In the genomic region with DNA sequence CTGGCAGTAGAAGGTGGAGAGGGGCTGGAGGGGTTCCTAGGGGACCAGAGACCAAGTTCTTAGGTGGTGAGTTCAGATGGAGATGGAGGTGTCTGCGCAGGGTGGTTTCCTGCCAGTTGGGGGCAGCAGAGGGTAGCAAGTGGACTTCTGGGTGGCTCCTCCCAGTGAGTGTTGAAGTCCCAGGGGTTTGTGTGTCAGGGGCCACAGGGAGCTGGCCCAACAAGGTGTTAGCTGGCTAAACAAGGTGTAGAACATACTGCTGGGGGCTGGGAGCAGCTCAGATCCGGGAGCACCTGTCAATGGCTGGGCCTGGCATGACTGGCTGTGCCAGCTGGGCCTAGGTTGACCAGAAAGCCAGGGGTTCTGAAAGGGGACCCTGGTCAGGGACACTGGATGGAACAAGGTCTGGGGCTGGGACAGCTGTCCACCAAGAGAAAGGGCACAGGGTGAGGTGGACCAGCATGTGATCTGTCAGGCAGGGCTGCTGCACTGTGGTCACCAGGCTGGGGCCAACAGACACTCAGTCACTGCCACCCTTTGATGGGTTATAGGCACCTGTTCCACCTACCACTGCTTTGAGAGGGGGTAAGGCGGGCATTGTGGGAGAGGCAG, we compare ENCODE assay signal across 8 cellular contexts. TPM values are rescaled to one million over a fixed set of nuclear protein-coding genes. Genes with fewer than 3 reads are reported as not detected.
DNase-seq lines count a peak whose midpoint lies in the region; ATAC-seq and TF ChIP-seq lines count a peak whose summit lies in the region.

No MANE protein-coding gene starts in this region.

- in situ Hi-C loops in Panc1 (cut with HindIII; ENCODE audit: low pct_unique_long_range_greater_than_20kb, low sequenced_read_pairs) = no loop called here

- H3K4me3 ChIP-seq in AG04449 (ENCODE audit: low read depth, low read length) = no peak overlapping the region
- no peak overlapping the region for H3K4me3 ChIP-seq in Panc1 (ENCODE audit: low read depth in 2 of 2, low read length in 2 of 2)
- H3K4me3 ChIP-seq in cardiac muscle cell = no peak overlapping the region

- no peak overlapping the region for H3K4me3 Mint-ChIP-seq in activated naive CD8-positive, alpha-beta T cell treated with anti-CD3 and anti-CD28 coated beads for 36 hours

- peak; percentile 83 for ATAC-seq in Panc1
- ATAC-seq in HG03469 (IDR thresholded peaks at IDR 0.05; ENCODE audit: unreplicated experiment) = no peak

- no peak overlapping the region for H3K27ac ChIP-seq in Panc1 (ENCODE audit: low read length)
- H3K27ac ChIP-seq in cardiac muscle cell = no peak overlapping the region

- no peaks in the 10 kb centered on the region for H3K9me3 ChIP-seq in Panc1 (ENCODE audit: control insufficient read depth, insufficient read depth, low read depth, low read length)
- no peaks in the 10 kb centered on the region for H3K9me3 ChIP-seq in cardiac muscle cell (ENCODE audit: low read depth)

- H3K9me3 Mint-ChIP-seq in activated naive CD8-positive, alpha-beta T cell treated with anti-CD3 and anti-CD28 coated beads for 36 hours = no peaks in the 10 kb centered on the region

- DNase-seq in AG04449 (ENCODE audit: low read depth, low spot score) (no peak), HK-2 (ENCODE audit: unreplicated experiment) (peak; percentile 73), Panc1 (ENCODE audit: low read depth, low spot score) (peak; percentile 42), cardiac muscle cell (ENCODE audit: low read depth in 1 of 2, low spot score in 1 of 2) (peak; percentile 73 to 77), posterior vena cava (ENCODE audit: low spot score) (peak; percentile 89)
- DNase-seq in activated naive CD8-positive, alpha-beta T cell treated with anti-CD3 and anti-CD28 coated beads for 36 hours = peak; percentile 67

- H3K4me1 ChIP-seq in Panc1 (ENCODE audit: control insufficient read depth, insufficient read depth, low read length) = no peaks in the 10 kb centered on the region
- H3K4me1 ChIP-seq in cardiac muscle cell (ENCODE audit: low read depth) = peaks cover 10% of the 10 kb centered on the region

- TF ChIP-seq CTCF in AG04449 (IDR thresholded peaks at IDR 0.05; ENCODE audit: insufficient read depth, low read length, missing control alignments) (peak; percentile 91), GM12873 (IDR thresholded peaks at IDR 0.05; ENCODE audit: insufficient read depth, low read depth, low read length, missing control alignments) (peak; percentile 94), Panc1 (IDR thresholded peaks at IDR 0.05) (peak; percentile 87), cardiac muscle cell (IDR thresholded peaks at IDR 0.05; ENCODE audit: low read depth, low read length) (peak; percentile 95)

- H3K27me3 Mint-ChIP-seq in activated naive CD8-positive, alpha-beta T cell treated with anti-CD3 and anti-CD28 coated beads for 36 hours = peaks cover 12% of the 10 kb centered on the region

- POLR2A ChIA-PET in AG04449 (lab: Yijun Ruan, JAX) = no interaction called here
- POLR2A ChIA-PET in Panc1 (lab: Charles Lee) = no interaction called here

- intact Hi-C loops in Panc1 (cut with micrococcal nuclease; ENCODE audit: unreplicated experiment) (loop anchor here (5.0 kb wide), 1 partner anchor 305 kb away; no protein-coding TSS in a partner anchor), posterior vena cava (cut with DNase I) (loop anchor here (5.0 to 10.0 kb wide), 3 partner anchors 135 to 305 kb away; no protein-coding TSS in a partner anchor)

- no peaks in the 10 kb centered on the region for H3K36me3 ChIP-seq in Panc1 (ENCODE audit: control insufficient read depth, insufficient read depth, low read length)
- H3K36me3 ChIP-seq in cardiac muscle cell = no peaks in the 10 kb centered on the region

- H3K4me1 Mint-ChIP-seq in activated naive CD8-positive, alpha-beta T cell treated with anti-CD3 and anti-CD28 coated beads for 36 hours = no peaks in the 10 kb centered on the region

- no peaks in the 10 kb centered on the region for H3K36me3 Mint-ChIP-seq in activated naive CD8-positive, alpha-beta T cell treated with anti-CD3 and anti-CD28 coated beads for 36 hours

- H3K27me3 ChIP-seq in Panc1 (ENCODE audit: control insufficient read depth, insufficient read depth, low read length) (no peaks in the 10 kb centered on the region), cardiac muscle cell (no peaks in the 10 kb centered on the region)

- BruUV-seq in Panc1 (replicated peaks; lab: Mats Ljungman, UMichigan) = no TSS peak

- CTCF ChIA-PET in AG04449 (lab: Yijun Ruan, JAX) (interaction anchor here (0.6 to 11.1 kb wide), 43 partner anchors 10 to 581 kb away, joined by 3 to 146 read pairs (median 4); no protein-coding TSS in a partner anchor), Panc1 (lab: Charles Lee) (interaction anchor here (0.7 to 0.9 kb wide), 2 partner anchors 11 to 141 kb away, joined by 3 read pairs; no protein-coding TSS in a partner anchor)

- no peak overlapping the region for H3K27ac Mint-ChIP-seq in activated naive CD8-positive, alpha-beta T cell treated with anti-CD3 and anti-CD28 coated beads for 36 hours

RNA-seq across cellular contexts. Expression of a gene that starts 35.6 kb away (rescaled TPM):
- total RNA-seq in Panc1 (2021; ENCODE audit: unreplicated experiment) = 18.4 TPM
- 19.3 TPM for polyA plus RNA-seq in Panc1 (2012; ENCODE audit: insufficient read length)
- under 1 TPM; 0.18 to 0.33 TPM for total RNA-seq in activated naive CD8-positive, alpha-beta T cell treated with anti-CD3 and anti-CD28 coated beads for 36 hours
- 105 TPM in 2 replicates for total RNA-seq in cardiac muscle cell
- polyA plus RNA-seq in cardiac muscle cell = 25.7 and 31.7 TPM in 2 replicates
- total RNA-seq in posterior vena cava = 10 to 100 TPM; 68.1 to 83.8 TPM

Comparison
In these comparisons a context has a peak if more than half of its experiments do, and no peak if none do; other contexts are left out.
1. RNA of a gene that starts 35.6 kb away (total RNA-seq): 105 TPM in cardiac muscle cell, 68.1 to 83.8 TPM in posterior vena cava and 18.4 TPM in Panc1 (single experiment); 0.18 to 0.33 TPM in activated naive CD8-positive, alpha-beta T cell treated with anti-CD3 and anti-CD28 coated beads for 36 hours; every median in the first group is over 10 times any median in the second.
2. Peak in every context shown above with its lines, with median percentiles within 50 percentile points of each other: CTCF ChIP-seq.